Comparison of ENCODE assay signal across 17 cellular contexts in the genomic region with DNA sequence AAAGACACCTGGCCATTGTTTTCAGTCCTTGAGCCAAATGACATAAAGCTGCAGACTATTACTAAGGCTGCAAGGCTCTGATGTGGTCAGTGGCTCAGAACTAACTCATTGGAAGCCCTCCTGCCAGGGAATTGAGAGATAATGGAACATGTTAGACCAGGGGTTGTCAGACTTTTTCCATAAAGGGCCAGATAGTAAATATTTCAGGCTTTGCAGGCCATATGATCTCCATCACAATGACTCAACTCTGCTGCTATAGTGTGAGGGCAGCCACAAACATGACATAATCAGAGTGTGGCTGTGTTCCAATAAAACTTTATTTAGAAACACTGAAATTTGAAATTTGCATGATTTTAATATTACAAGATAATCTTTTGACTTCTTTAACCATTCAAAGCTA.
DNase-seq lines count a peak whose midpoint lies in the region; ATAC-seq and TF ChIP-seq lines count a peak whose summit lies in the region.
"Had no signal": no experiment of that assay in that cellular context is flagged by ENCODE, and none has a peak within 500 bp of the region (broad histone marks: within the 10 kb centered on the region; RNA-seq: fewer than 3 reads in every experiment).

No MANE protein-coding gene starts in this region.

- H3K27ac ChIP-seq in body of pancreas = no peak overlapping the region
- H3K27ac ChIP-seq: KMS-11, prostate gland had no signal

- no peaks in the 10 kb centered on the region for H3K4me1 Mint-ChIP-seq in activated naive CD4-positive, alpha-beta T cell treated with anti-CD3 and anti-CD28 coated beads for 36 hours (ENCODE audit: low read depth)
- peaks cover 2% of the 10 kb centered on the region for H3K4me1 Mint-ChIP-seq in glutamatergic neuron (ENCODE audit: low read depth, unreplicated experiment)

- peak; percentile 38 to 72 for ATAC-seq in activated naive CD4-positive, alpha-beta T cell treated with anti-CD3 and anti-CD28 coated beads, Interleukin-2, amount 50 U/mL, for 72 hours
- no peak for ATAC-seq in GM21717 (IDR thresholded peaks at IDR 0.05; ENCODE audit: unreplicated experiment)
- no peak for ATAC-seq in body of pancreas

- peaks cover 17 to 28% of the 10 kb centered on the region in 2 donors for H3K36me3 Mint-ChIP-seq in activated naive CD4-positive, alpha-beta T cell treated with anti-CD3 and anti-CD28 coated beads, Interleukin-2, amount 50 U/mL, for 72 hours
- no peaks in the 10 kb centered on the region for H3K36me3 Mint-ChIP-seq in activated naive CD4-positive, alpha-beta T cell treated with anti-CD3 and anti-CD28 coated beads for 36 hours (ENCODE audit: low read depth)
- H3K36me3 Mint-ChIP-seq in glutamatergic neuron (ENCODE audit: unreplicated experiment) = peaks cover 61% of the 10 kb centered on the region

- no peaks in the 10 kb centered on the region for H3K27me3 ChIP-seq in body of pancreas

- peaks cover 11% of the 10 kb centered on the region for H3K27me3 Mint-ChIP-seq in activated naive CD4-positive, alpha-beta T cell treated with anti-CD3 and anti-CD28 coated beads for 36 hours (ENCODE audit: low read depth)
- peaks cover 8% of the 10 kb centered on the region for H3K27me3 Mint-ChIP-seq in glutamatergic neuron (ENCODE audit: unreplicated experiment)

- no peak overlapping the region for H3K4me3 Mint-ChIP-seq in activated naive CD4-positive, alpha-beta T cell treated with anti-CD3 and anti-CD28 coated beads for 36 hours
- no peak overlapping the region for H3K4me3 Mint-ChIP-seq in glutamatergic neuron (ENCODE audit: unreplicated experiment)

- no peak overlapping the region for H3K27ac Mint-ChIP-seq in activated naive CD4-positive, alpha-beta T cell treated with anti-CD3 and anti-CD28 coated beads, Interleukin-2, amount 50 U/mL, for 72 hours
- no peak overlapping the region for H3K27ac Mint-ChIP-seq in activated naive CD4-positive, alpha-beta T cell treated with anti-CD3 and anti-CD28 coated beads for 36 hours
- no peak overlapping the region for H3K27ac Mint-ChIP-seq in glutamatergic neuron (ENCODE audit: unreplicated experiment)

- no peaks in the 10 kb centered on the region for H3K4me1 ChIP-seq in body of pancreas
- H3K4me1 ChIP-seq: prostate gland had no signal

- no peak overlapping the region for H3K4me3 ChIP-seq in body of pancreas
- H3K4me3 ChIP-seq: prostate gland had no signal

- no peak for TF ChIP-seq POLR2A in body of pancreas (IDR thresholded peaks at IDR 0.05)

- H3K9me3 Mint-ChIP-seq in activated naive CD4-positive, alpha-beta T cell treated with anti-CD3 and anti-CD28 coated beads, Interleukin-2, amount 50 U/mL, for 72 hours = peaks cover 28 to 38% of the 10 kb centered on the region in 2 donors
- peaks cover 35% of the 10 kb centered on the region for H3K9me3 Mint-ChIP-seq in activated naive CD4-positive, alpha-beta T cell treated with anti-CD3 and anti-CD28 coated beads for 36 hours
- peaks cover 31% of the 10 kb centered on the region for H3K9me3 Mint-ChIP-seq in glutamatergic neuron (ENCODE audit: unreplicated experiment)

- CTCF ChIA-PET in activated naive CD4-positive, alpha-beta T cell treated with anti-CD3 and anti-CD28 coated beads for 36 hours (lab: Charles Lee) = interaction anchor here (1.4 kb wide), 1 partner anchor 113 kb away, joined by 3 read pairs; no protein-coding TSS in a partner anchor

- DNase-seq in activated naive CD4-positive, alpha-beta T cell treated with anti-CD3 and anti-CD28 coated beads, Interleukin-2, amount 50 U/mL, for 72 hours (ENCODE audit: low spot score in 2 of 2) = no peak
- no peak for DNase-seq in activated naive CD4-positive, alpha-beta T cell treated with anti-CD3 and anti-CD28 coated beads for 36 hours
- DNase-seq in RKO (ENCODE audit: low spot score) (peak; percentile 47), fibroblast of gingiva (ENCODE audit: low read depth) (peak; percentile 56), stromal cell of bone marrow (ENCODE audit: low read depth) (peak; percentile 49), glutamatergic neuron (no peak), body of pancreas (no peak)
- DNase-seq: activated CD4-positive, CD25-positive, alpha-beta regulatory T cell; amniotic stem cell; DMS53; islet precursor cell; NCI-H2081 treated with DMSO at 0.1 percent for 48 hours; stimulated activated CD4-positive, alpha-beta T cell treated with anti-CD3 and anti-CD28 coated beads, Interleukin-1b, Interleukin-23, amount 100 ng/mL, for 48 hours; trophoblast cell had no signal

- H3K36me3 ChIP-seq in body of pancreas (replicated peaks in 1 of 2; ENCODE audit: insufficient read depth in 1 of 2, low read depth in 2 of 2) = no peaks in the 10 kb centered on the region
- H3K36me3 ChIP-seq: prostate gland had no signal

- TF ChIP-seq CTCF in glutamatergic neuron (IDR thresholded peaks at IDR 0.05; ENCODE audit: partially characterized antibody, unreplicated experiment) (no peak), body of pancreas (IDR thresholded peaks at IDR 0.05) (no peak)

- intact Hi-C loops in activated naive CD4-positive, alpha-beta T cell treated with anti-CD3 and anti-CD28 coated beads for 36 hours (cut with micrococcal nuclease) = no loop called here
- intact Hi-C loops in body of pancreas (cut with DNase I) = no loop called here

- H3K9me3 ChIP-seq in body of pancreas = peaks cover 0 to 8% (median 0%) of the 10 kb centered on the region in 3 donors
- H3K9me3 ChIP-seq: prostate gland had no signal

Comparison
In these comparisons a context has a peak if more than half of its experiments do, and no peak if none do; other contexts are left out.
1. ATAC-seq: peak in activated naive CD4-positive, alpha-beta T cell treated with anti-CD3 and anti-CD28 coated beads, Interleukin-2, amount 50 U/mL, for 72 hours (2 of 2); none in GM21717 (single experiment) and body of pancreas (single experiment).
2. DNase-seq: peak in RKO (single experiment), fibroblast of gingiva (single experiment) and stromal cell of bone marrow (single experiment); none in activated naive CD4-positive, alpha-beta T cell treated with anti-CD3 and anti-CD28 coated beads, Interleukin-2, amount 50 U/mL, for 72 hours (0 of 2), activated naive CD4-positive, alpha-beta T cell treated with anti-CD3 and anti-CD28 coated beads for 36 hours (single experiment), glutamatergic neuron (single experiment) and body of pancreas (0 of 4).